22 cellular contexts compared by ENCODE assay signal in the genomic region with DNA sequence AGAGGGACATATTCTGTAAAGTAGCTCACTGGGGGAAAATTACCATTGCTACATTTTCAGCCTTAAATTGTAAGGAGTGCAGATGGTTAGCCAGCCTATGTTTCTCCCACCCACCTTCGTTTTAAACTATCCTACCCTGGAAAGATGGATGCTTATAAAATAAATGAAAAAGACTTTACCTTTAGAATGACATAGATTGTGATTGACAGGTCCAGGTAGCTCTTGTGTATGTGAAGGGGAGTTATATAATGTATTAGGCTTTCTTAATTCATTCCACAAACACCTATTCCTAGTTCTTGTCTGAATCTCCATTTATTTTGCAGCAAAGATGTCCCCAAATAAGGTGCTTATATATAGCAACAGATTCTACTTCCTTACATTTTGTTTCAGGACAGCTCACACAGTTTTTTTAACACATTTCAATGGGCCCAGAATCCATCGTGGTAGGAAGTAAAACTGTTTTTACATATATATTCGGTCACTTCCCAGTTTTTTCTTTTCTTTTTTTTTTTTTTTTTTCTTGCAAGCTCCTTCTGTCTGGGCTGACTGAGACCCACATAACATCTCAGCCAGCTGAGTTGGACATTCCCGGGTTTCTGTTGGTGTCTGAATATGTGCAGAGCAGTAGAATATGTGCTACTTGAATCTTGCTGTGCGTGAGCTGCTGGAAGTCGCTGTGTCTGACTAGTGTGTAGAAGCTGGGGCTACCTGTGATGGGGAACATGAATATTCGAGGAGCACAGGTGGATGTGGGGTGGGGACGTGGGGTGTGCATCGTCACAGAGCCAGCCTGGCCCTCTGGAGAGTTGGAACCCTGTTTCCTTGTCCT. TPM values are rescaled to one million over a fixed set of nuclear protein-coding genes. Genes with fewer than 3 reads are reported as not detected.
DNase-seq lines count a peak whose midpoint lies in the region; ATAC-seq, FAIRE-seq and TF ChIP-seq lines count a peak whose summit lies in the region.
"Had no signal": no experiment of that assay in that cellular context is flagged by ENCODE, and none has a peak within 500 bp of the region (broad histone marks: within the 10 kb centered on the region; RNA-seq: fewer than 3 reads in every experiment).

No MANE protein-coding gene starts in this region.

- H2BK15ac ChIP-seq in H9 (ENCODE audit: low read depth, low read length): no peak overlapping the region

- H4K12ac ChIP-seq in trophoblast cell (ENCODE audit: low read depth, low read length): no peak overlapping the region

- H3K27me3 Mint-ChIP-seq in H9 (ENCODE audit: low read depth): no peaks in the 10 kb centered on the region
- H3K27me3 Mint-ChIP-seq in dendritic cell treated with granulocyte-macrophage colony-stimulating factor and Interleukin-4, amounts not matched to agents 40 ng/mL and 50 ng/mL, for 4 days: no peaks in the 10 kb centered on the region
- H3K27me3 Mint-ChIP-seq: activated naive CD8-positive, alpha-beta T cell treated with anti-CD3 and anti-CD28 coated beads, Interleukin-2, amount 10 ng/mL, durations not matched to agents 7 days and 5 days had no signal

- no peak overlapping the region for H3K18ac ChIP-seq in H9 (ENCODE audit: insufficient read length, low read depth, low read length)
- no peak overlapping the region for H3K18ac ChIP-seq in trophoblast cell (ENCODE audit: low read length)

- H3K27ac ChIP-seq in H9 (ENCODE audit: insufficient read length, low read depth, low read length) (no peak overlapping the region), trophoblast cell (ENCODE audit: low read depth, low read length) (no peak overlapping the region), right atrium auricular region (no peak overlapping the region), small intestine (ENCODE audit: low read depth in 1 of 2, low read length in 1 of 2) (no peak overlapping the region), right lobe of liver (no peak overlapping the region)
- H3K27ac ChIP-seq: left lung, sigmoid colon, vagina had no signal

- DNase-seq in H9: no peak
- peak; percentile 40 for DNase-seq in NOMO-1 treated with dmso at 0.1 percent for 144 hours (lab: John Stamatoyannopoulos, UW; ENCODE audit: unreplicated experiment)
- no peak for DNase-seq in trophoblast cell
- DNase-seq in right atrium auricular region (ENCODE audit: low spot score): no peak
- no peak for DNase-seq in small intestine
- DNase-seq in right lobe of liver: no peak
- DNase-seq in iPS-NIHi11 (ENCODE audit: low spot score): no peak
- DNase-seq: activated CD8-positive, alpha-beta T cell treated with anti-CD3 and anti-CD28 coated beads, Interleukin-2, amount 10 ng/mL, durations not matched to agents 7 days and 5 days; activated naive CD8-positive, alpha-beta T cell treated with anti-CD3 and anti-CD28 coated beads, Interleukin-2, amount 10 ng/mL, durations not matched to agents 7 days and 5 days; left lung; NCI-H1436; NCI-H2171 treated with DMSO at 0.1 percent for 48 hours; NCI-H774; occipital lobe; sigmoid colon; stimulated activated CD4-positive, alpha-beta T cell treated with anti-CD3 and anti-CD28 coated beads, Interleukin-2, amount 100 ng/mL, for 24 hours; T-helper 1 cell had no signal

- no CpG with 5 or more reads among the region's 9 CpGs for WGBS in H9 (ENCODE audit: extremely low coverage, insufficient read length, low lambda C conversion rate)
- no CpG with 5 or more reads among the region's 9 CpGs for WGBS in trophoblast cell (ENCODE audit: extremely low coverage, insufficient coverage, insufficient read length)
- 64 to 70% (median 66%) methylated on average over 9 of the region's 9 CpGs for WGBS in small intestine, 3 donors
- WGBS in right lobe of liver (ENCODE audit: insufficient coverage, low coverage, low lambda C conversion rate, missing lambda C conversion rate): 81% methylated on average over 9 of the region's 9 CpGs

- peaks cover 18% of the 10 kb centered on the region; the same call in 1 of the 2 replicates for H3K4me1 ChIP-seq in H9 (ENCODE audit: insufficient read depth, low read length)
- H3K4me1 ChIP-seq in trophoblast cell (ENCODE audit: control insufficient read depth in 1 of 2, insufficient read depth in 2 of 2, low read length in 2 of 2): peaks cover 13 to 33% of the 10 kb centered on the region in 2 experiments
- peaks cover 0 to 42% of the 10 kb centered on the region in 2 donors for H3K4me1 ChIP-seq in right atrium auricular region
- peaks cover 17 to 18% of the 10 kb centered on the region in 2 donors for H3K4me1 ChIP-seq in small intestine (ENCODE audit: control insufficient read depth in 2 of 2, insufficient read depth in 1 of 2, low read depth in 1 of 2, low read length in 1 of 2)
- peaks cover 0 to 35% (median 13%) of the 10 kb centered on the region in 4 donors for H3K4me1 ChIP-seq in right lobe of liver

- H3K4ac ChIP-seq in H9 (ENCODE audit: low read depth, low read length): no peak overlapping the region
- peak overlapping the region; percentile 61 for H3K4ac ChIP-seq in trophoblast cell (ENCODE audit: low read depth, low read length)

- peaks cover 2% of the 10 kb centered on the region for H4K20me1 ChIP-seq in H9 (ENCODE audit: control insufficient read depth, insufficient read depth, insufficient read length)

- no peak overlapping the region for H3K56ac ChIP-seq in H9 (ENCODE audit: insufficient read length, low read depth, low read length)

- no peaks in the 10 kb centered on the region for H3K23me2 ChIP-seq in H9 (ENCODE audit: insufficient read length, low read depth, low read length, poor library complexity, severe bottlenecking)

- no peak overlapping the region for H3K23ac ChIP-seq in H9 (ENCODE audit: insufficient read length, low read depth, low read length)
- no peak overlapping the region for H3K23ac ChIP-seq in trophoblast cell (ENCODE audit: low read length)

- H2BK5ac ChIP-seq in H9 (ENCODE audit: insufficient read length, low read length): no peak overlapping the region
- no peak overlapping the region for H2BK5ac ChIP-seq in trophoblast cell (ENCODE audit: low read depth, low read length, poor library complexity)

- H3K4me1 Mint-ChIP-seq in H9: peaks cover 82% of the 10 kb centered on the region in 2 experiments
- H3K4me1 Mint-ChIP-seq in dendritic cell treated with granulocyte-macrophage colony-stimulating factor and Interleukin-4, amounts not matched to agents 40 ng/mL and 50 ng/mL, for 4 days (ENCODE audit: low read depth): peaks cover 79% of the 10 kb centered on the region

- H3T11ph ChIP-seq in H9 (ENCODE audit: low read length): no peak overlapping the region

- H3K4me2 ChIP-seq in H9 (ENCODE audit: insufficient read depth, insufficient read length, low read length) (no peak overlapping the region), trophoblast cell (ENCODE audit: low read length) (no peak overlapping the region)

- H4K8ac ChIP-seq in H9 (replicated peaks; ENCODE audit: insufficient read length, low read depth, low read length) (no peak overlapping the region), trophoblast cell (ENCODE audit: low read depth, low read length) (no peak overlapping the region)

- no peak overlapping the region for H3K9ac ChIP-seq in H9 (ENCODE audit: extremely low read depth, insufficient read length, low read length)
- no peak overlapping the region for H3K9ac ChIP-seq in trophoblast cell (ENCODE audit: low read length)

- H2AK5ac ChIP-seq in H9 (ENCODE audit: insufficient read length, low read length) (no peak overlapping the region), trophoblast cell (ENCODE audit: low read length) (no peak overlapping the region)

- H3K9me3 Mint-ChIP-seq in H9: 0 out of 5 replicates have a peak, but pooled peaks cover 0 to 4% of the 10 kb centered on the region in 2 experiments
- no peaks in the 10 kb centered on the region for H3K9me3 Mint-ChIP-seq in dendritic cell treated with granulocyte-macrophage colony-stimulating factor and Interleukin-4, amounts not matched to agents 40 ng/mL and 50 ng/mL, for 4 days
- H3K9me3 Mint-ChIP-seq: activated naive CD8-positive, alpha-beta T cell treated with anti-CD3 and anti-CD28 coated beads, Interleukin-2, amount 10 ng/mL, durations not matched to agents 7 days and 5 days had no signal

- H3K79me1 ChIP-seq in H9 (ENCODE audit: insufficient read depth, low read depth, low read length, poor library complexity, severe bottlenecking) (no peaks in the 10 kb centered on the region), trophoblast cell (ENCODE audit: low read length) (peaks cover 6% of the 10 kb centered on the region)

- peak overlapping the region; percentile 9 to 36 (median 20); a peak in 4 of 7 replicates for H3K27ac Mint-ChIP-seq in H9
- H3K27ac Mint-ChIP-seq in dendritic cell treated with granulocyte-macrophage colony-stimulating factor and Interleukin-4, amounts not matched to agents 40 ng/mL and 50 ng/mL, for 4 days: peak overlapping the region; percentile 77
- H3K27ac Mint-ChIP-seq: activated CD8-positive, alpha-beta T cell treated with anti-CD3 and anti-CD28 coated beads, Interleukin-2, amount 10 ng/mL, durations not matched to agents 7 days and 5 days; activated naive CD8-positive, alpha-beta T cell treated with anti-CD3 and anti-CD28 coated beads, Interleukin-2, amount 10 ng/mL, durations not matched to agents 7 days and 5 days had no signal

- ATAC-seq in right lobe of liver: no peak
- ATAC-seq: activated CD8-positive, alpha-beta T cell treated with anti-CD3 and anti-CD28 coated beads, Interleukin-2, amount 10 ng/mL, durations not matched to agents 7 days and 5 days; HCT116 had no signal

- H3K36me3 ChIP-seq in trophoblast cell (ENCODE audit: control insufficient read depth in 1 of 2, insufficient read depth in 2 of 2, low read length in 2 of 2) (no peaks in the 10 kb centered on the region), right atrium auricular region (no peaks in the 10 kb centered on the region), small intestine (ENCODE audit: control insufficient read depth in 2 of 2, insufficient read depth in 2 of 2, low read length in 2 of 2) (no peaks in the 10 kb centered on the region), right lobe of liver (no peaks in the 10 kb centered on the region)
- H3K36me3 ChIP-seq: left lung, sigmoid colon, vagina had no signal

- TF ChIP-seq POLR2A in right lobe of liver (IDR thresholded peaks at IDR 0.05): no peak

- peaks cover 6 to 10% (median 8%) of the 10 kb centered on the region in 3 experiments; a peak in 6 of 7 replicates for H3K36me3 Mint-ChIP-seq in H9 (ENCODE audit: insufficient read depth in 1 of 3, low read depth in 3 of 3)
- no peaks in the 10 kb centered on the region for H3K36me3 Mint-ChIP-seq in dendritic cell treated with granulocyte-macrophage colony-stimulating factor and Interleukin-4, amounts not matched to agents 40 ng/mL and 50 ng/mL, for 4 days (ENCODE audit: low read depth)

- TF ChIP-seq CTCF in H9 (conservative IDR thresholded peaks at IDR 0.05) (no peak), right atrium auricular region (IDR thresholded peaks at IDR 0.05) (no peak), right lobe of liver (IDR thresholded peaks at IDR 0.05) (no peak)

- no peaks in the 10 kb centered on the region for H3K9me3 ChIP-seq in H9 (ENCODE audit: control insufficient read depth, low read depth, low read length)
- H3K9me3 ChIP-seq in trophoblast cell (ENCODE audit: insufficient read depth, low read depth, low read length): no peaks in the 10 kb centered on the region
- no peaks in the 10 kb centered on the region for H3K9me3 ChIP-seq in right atrium auricular region
- H3K9me3 ChIP-seq in small intestine (ENCODE audit: control insufficient read depth, low read depth): no peaks in the 10 kb centered on the region
- no peaks in the 10 kb centered on the region for H3K9me3 ChIP-seq in right lobe of liver
- H3K9me3 ChIP-seq: left lung, sigmoid colon, vagina had no signal

- no peak overlapping the region for H3K4me3 ChIP-seq in trophoblast cell (ENCODE audit: low read depth, low read length)
- no peak overlapping the region for H3K4me3 ChIP-seq in right atrium auricular region
- H3K4me3 ChIP-seq in small intestine (ENCODE audit: low read depth in 1 of 2, low read length in 2 of 2): no peak overlapping the region
- H3K4me3 ChIP-seq in right lobe of liver: no peak overlapping the region
- H3K4me3 ChIP-seq: left lung, sigmoid colon, vagina had no signal

- H4K91ac ChIP-seq in H9 (ENCODE audit: insufficient read length, low read depth, low read length): no peak overlapping the region
- H4K91ac ChIP-seq in trophoblast cell (ENCODE audit: low read depth, low read length): no peak overlapping the region

- no peak overlapping the region for H4K5ac ChIP-seq in H9 (ENCODE audit: insufficient read length, low read depth, low read length)

- no peaks in the 10 kb centered on the region for H3K27me3 ChIP-seq in H9 (ENCODE audit: insufficient read depth, low read length)
- no peaks in the 10 kb centered on the region for H3K27me3 ChIP-seq in trophoblast cell (ENCODE audit: insufficient read depth, low read length)
- no peaks in the 10 kb centered on the region for H3K27me3 ChIP-seq in right atrium auricular region
- H3K27me3 ChIP-seq in small intestine (ENCODE audit: control insufficient read depth in 2 of 2, insufficient read depth in 2 of 2, low read length in 2 of 2): no peaks in the 10 kb centered on the region
- no peaks in the 10 kb centered on the region for H3K27me3 ChIP-seq in right lobe of liver
- H3K27me3 ChIP-seq: dorsolateral prefrontal cortex, left lung, sigmoid colon, vagina had no signal

- H2BK20ac ChIP-seq in H9 (ENCODE audit: low read depth, low read length, poor library complexity, severe bottlenecking): no peak overlapping the region

- H3K14ac ChIP-seq in H9 (ENCODE audit: insufficient read depth, low read length): no peak overlapping the region
- H3K14ac ChIP-seq in trophoblast cell (ENCODE audit: low read length): no peak overlapping the region

- no peak overlapping the region for H2BK120ac ChIP-seq in H9 (ENCODE audit: low read depth, low read length, poor library complexity, severe bottlenecking)
- no peak overlapping the region for H2BK120ac ChIP-seq in trophoblast cell (ENCODE audit: insufficient read depth, low read length, poor library complexity)

- H2BK12ac ChIP-seq in H9 (ENCODE audit: insufficient read length, low read depth, low read length): no peak overlapping the region
- H2BK12ac ChIP-seq in trophoblast cell (ENCODE audit: low read length): no peak overlapping the region

- peak overlapping the region in 1 of 2 experiments; percentile 52; a peak in 2 of 5 replicates for H3K4me3 Mint-ChIP-seq in H9
- no peak overlapping the region for H3K4me3 Mint-ChIP-seq in dendritic cell treated with granulocyte-macrophage colony-stimulating factor and Interleukin-4, amounts not matched to agents 40 ng/mL and 50 ng/mL, for 4 days
- H3K4me3 Mint-ChIP-seq: activated CD8-positive, alpha-beta T cell treated with anti-CD3 and anti-CD28 coated beads, Interleukin-2, amount 10 ng/mL, durations not matched to agents 7 days and 5 days; activated naive CD8-positive, alpha-beta T cell treated with anti-CD3 and anti-CD28 coated beads, Interleukin-2, amount 10 ng/mL, durations not matched to agents 7 days and 5 days had no signal

- intact Hi-C loops in dendritic cell treated with granulocyte-macrophage colony-stimulating factor and Interleukin-4, amounts not matched to agents 40 ng/mL and 50 ng/mL, for 4 days (cut with micrococcal nuclease): no loop called here
- intact Hi-C loops in right lobe of liver (cut with DNase I): no loop called here

- H2AFZ ChIP-seq in H9 (ENCODE audit: low read length): no peak overlapping the region
- H2AFZ ChIP-seq in trophoblast cell (ENCODE audit: insufficient read depth, low read length, poor library complexity): no peak overlapping the region

- FAIRE-seq in small intestine (lab: Jason Lieb, UNC): no peak
- FAIRE-seq: frontal cortex had no signal

- H3K79me2 ChIP-seq in H9 (ENCODE audit: insufficient read depth, low read length): peaks cover 71% of the 10 kb centered on the region; the same call in 1 of the 2 replicates
- H3K79me2 ChIP-seq in trophoblast cell (ENCODE audit: control insufficient read depth, insufficient read depth, low read length, poor library complexity): peaks cover 7% of the 10 kb centered on the region

RNA-seq across cellular contexts. Expression of a gene that starts 27.8 kb away (rescaled TPM):
- 74.8 and 77.9 TPM in 2 replicates for total RNA-seq in H9 (2021)
- polyA plus RNA-seq in trophoblast cell (2013): 77.1 and 81.6 TPM in 2 replicates
- 10 to 100 TPM in 1 of 2 donors, 1 to 10 TPM in 1; 8.8 to 19.3 TPM for total RNA-seq in right atrium auricular region
- 10 to 100 TPM; 35.1 to 37.6 (median 35.9) TPM for polyA plus RNA-seq in small intestine
- 10 to 100 TPM in 3 of 6 experiments, 1 to 10 TPM in 3; 8.4 to 22.9 (median 10.4) TPM for total RNA-seq in right lobe of liver
